8 cellular contexts compared by ENCODE assay signal in the genomic region with DNA sequence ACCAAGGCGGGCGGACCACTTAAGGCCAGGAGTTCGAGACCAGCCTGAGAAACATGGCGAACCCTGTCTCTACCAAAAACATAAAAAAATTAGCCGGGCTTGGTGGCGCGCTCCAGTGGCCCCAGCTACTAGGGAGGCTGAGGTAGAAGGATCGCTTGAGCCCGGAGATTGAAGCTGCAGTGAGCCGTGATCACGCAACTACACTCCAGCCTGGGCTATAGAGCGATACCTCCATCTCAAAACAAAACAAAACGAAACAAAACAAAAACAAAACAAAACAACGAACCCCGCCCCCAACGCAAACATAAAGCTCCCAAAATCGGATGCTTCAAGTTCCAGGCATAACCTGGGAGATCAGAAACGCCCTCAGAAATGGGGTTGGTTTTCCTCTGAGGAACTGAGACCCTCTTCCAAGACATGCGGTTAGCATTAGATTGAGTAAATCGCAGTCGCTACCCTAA. TPM values are rescaled to one million over a fixed set of nuclear protein-coding genes. Genes with fewer than 3 reads are reported as not detected.
DNase-seq lines count a peak whose midpoint lies in the region; ATAC-seq and TF ChIP-seq lines count a peak whose summit lies in the region.

No MANE protein-coding gene starts in this region.

- H3K27ac ChIP-seq in left ventricle myocardium inferior (replicated peaks) (peak overlapping the region; percentile 87), mesendoderm (ENCODE audit: low read depth, low read length) (peak overlapping the region; percentile 54), urinary bladder (ENCODE audit: low read depth) (peak overlapping the region; percentile 86)

- DNase-seq in left ventricle myocardium inferior (no peak), Right ventricle myocardium superior (no peak), MCF 10A (ENCODE audit: unreplicated experiment) (no peak), mesendoderm (no peak), GM13977 (ENCODE audit: low spot score) (no peak), MV-4-11 (lab: John Stamatoyannopoulos, UW) (no peak)

- peaks cover 3% of the 10 kb centered on the region for H3K79me1 ChIP-seq in mesendoderm (ENCODE audit: low read length)

- peak overlapping the region; percentile 56 for H3K18ac ChIP-seq in mesendoderm (ENCODE audit: low read length)

- H3K9me3 ChIP-seq in left ventricle myocardium inferior (replicated peaks), result no peaks in the 10 kb centered on the region

- CTCF ChIA-PET in MCF 10A (lab: Yijun Ruan, JAX), result interaction anchor here (0.8 to 2.3 kb wide), 6 partner anchors 10 to 102 kb away, joined by 3 to 24 read pairs (median 6); no protein-coding TSS in a partner anchor

- peak overlapping the region; percentile 65 for H3K4ac ChIP-seq in mesendoderm (ENCODE audit: low read depth, low read length)

- peak overlapping the region; percentile 85 for H4K5ac ChIP-seq in mesendoderm (ENCODE audit: low read length)

- no peaks in the 10 kb centered on the region for H3K27me3 Mint-ChIP-seq in MCF 10A (ENCODE audit: insufficient read depth, unreplicated experiment)

- no peak overlapping the region for H2BK15ac ChIP-seq in mesendoderm (replicated peaks; ENCODE audit: low read depth)

- H3K27ac Mint-ChIP-seq in MCF 10A (ENCODE audit: low read depth, unreplicated experiment), result peak overlapping the region; percentile 99

- intact Hi-C loops in left ventricle myocardium inferior (cut with micrococcal nuclease) (no loop called here), Right ventricle myocardium superior (cut with DNase I) (loop anchor here (5.0 kb wide), 1 partner anchor 44 kb away; no protein-coding TSS in a partner anchor), MCF 10A (cut with micrococcal nuclease) (loop anchor here (2.0 kb wide), 1 partner anchor 32 kb away; the partner anchor contains the start of gene ANAPC15)

- no peak overlapping the region for H4K8ac ChIP-seq in mesendoderm (ENCODE audit: low read depth, low read length)

- BruUV-seq in MCF 10A (replicated peaks; lab: Mats Ljungman, UMichigan), result TSS peak; percentile 55

- ATAC-seq in Right ventricle myocardium superior (ENCODE audit: poor library complexity) (no peak), HG03039 (IDR thresholded peaks at IDR 0.05; ENCODE audit: unreplicated experiment) (no peak)

- H3K36me3 Mint-ChIP-seq in MCF 10A (ENCODE audit: insufficient read depth, unreplicated experiment), result peaks cover 6% of the 10 kb centered on the region

- H3K4me2 ChIP-seq in mesendoderm (ENCODE audit: low read length), result peak overlapping the region; percentile 80

- H3K4me1 Mint-ChIP-seq in MCF 10A (ENCODE audit: insufficient read depth, unreplicated experiment), result peaks cover 44% of the 10 kb centered on the region

- peak overlapping the region; percentile 94 for H3K56ac ChIP-seq in mesendoderm (ENCODE audit: low read length)

- H3K27me3 ChIP-seq in left ventricle myocardium inferior (ENCODE audit: low read depth) (no peaks in the 10 kb centered on the region), mesendoderm (ENCODE audit: insufficient read depth, low read length, poor library complexity) (no peaks in the 10 kb centered on the region)

- no peak overlapping the region for H3K23ac ChIP-seq in mesendoderm (ENCODE audit: low read length)

- 100% methylated on average over 2 of the region's 21 CpGs for WGBS in mesendoderm (ENCODE audit: extremely low coverage, insufficient coverage, low lambda C conversion rate)
- 66% methylated on average over 21 of the region's 21 CpGs for WGBS in urinary bladder

- H3K36me3 ChIP-seq in left ventricle myocardium inferior (peaks cover 2% of the 10 kb centered on the region), mesendoderm (ENCODE audit: control insufficient read depth, insufficient read depth, low read length) (no peaks in the 10 kb centered on the region), urinary bladder (ENCODE audit: insufficient read depth) (no peaks in the 10 kb centered on the region)

- TF ChIP-seq CTCF in left ventricle myocardium inferior (IDR thresholded peaks at IDR 0.05; ENCODE audit: borderline replicate concordance) (no peak), MCF 10A (IDR thresholded peaks at IDR 0.05; ENCODE audit: unreplicated experiment) (no peak), GM13977 (IDR thresholded peaks at IDR 0.05; ENCODE audit: extremely low read depth, insufficient read depth, missing control alignments) (no peak)

- peak overlapping the region; percentile 79 for H3K4me3 ChIP-seq in left ventricle myocardium inferior
- H3K4me3 ChIP-seq in mesendoderm (ENCODE audit: low read length), result peak overlapping the region; percentile 64
- H3K4me3 ChIP-seq in urinary bladder (ENCODE audit: low read depth, low read length), result peak overlapping the region; percentile 34

- POLR2A ChIA-PET in MCF 10A (lab: Yijun Ruan, JAX), result interaction anchor here (0.7 to 2.0 kb wide), 9 partner anchors 9 to 55 kb away, joined by 3 to 13 read pairs (median 6); partner anchors contain the start of genes ANAPC15 and LAMTOR1

- H2BK120ac ChIP-seq in mesendoderm (ENCODE audit: low read depth, low read length), result peak overlapping the region; percentile 48

- H3K4me1 ChIP-seq in left ventricle myocardium inferior (peaks cover 22% of the 10 kb centered on the region), mesendoderm (ENCODE audit: control insufficient read depth, low read depth, low read length) (no peaks in the 10 kb centered on the region), urinary bladder (ENCODE audit: insufficient read depth) (peaks cover 2% of the 10 kb centered on the region)

- H2BK5ac ChIP-seq in mesendoderm (ENCODE audit: low read length), result no peak overlapping the region

- peak overlapping the region; percentile 99 for H3K4me3 Mint-ChIP-seq in MCF 10A (ENCODE audit: unreplicated experiment)

- H2AK5ac ChIP-seq in mesendoderm (ENCODE audit: low read length), result no peak overlapping the region

- in situ Hi-C loops in GM13977 (cut with MboI; ENCODE audit: low pct_unique_long_range_greater_than_20kb, low sequenced_read_pairs, unreplicated experiment), result no loop called here

- no peaks in the 10 kb centered on the region for H3K9me3 Mint-ChIP-seq in MCF 10A (ENCODE audit: unreplicated experiment)

- peaks cover 24% of the 10 kb centered on the region for H3K79me2 ChIP-seq in mesendoderm (ENCODE audit: control insufficient read depth, insufficient read depth, low read length)

- peak overlapping the region; percentile 84 for H3K9ac ChIP-seq in mesendoderm (ENCODE audit: low read length)

RNA-seq across cellular contexts. Expression of gene LRRC51, which starts 0.6 kb away (rescaled TPM):
- total RNA-seq in left ventricle myocardium inferior (3.5 TPM), Right ventricle myocardium superior (6.4 TPM), MCF 10A (2022) (9.3 and 9.5 TPM in 2 replicates), urinary bladder (5.0 TPM)
- 3.7 TPM for polyA plus RNA-seq in mesendoderm (2013, experiment 1 of 2)
- polyA plus RNA-seq in mesendoderm (2013, experiment 2 of 2), result 4.3 TPM
- 8.3 TPM for polyA plus RNA-seq in urinary bladder

RNA-seq across cellular contexts. Expression of gene NUMA1, which starts 0.9 kb away (rescaled TPM):
- total RNA-seq in left ventricle myocardium inferior (82.5 TPM), Right ventricle myocardium superior (75.0 TPM), MCF 10A (2022) (109 and 113 TPM in 2 replicates), urinary bladder (193 TPM)
- polyA plus RNA-seq in mesendoderm (2013, experiment 1 of 2), result 39.0 TPM
- 37.3 TPM for polyA plus RNA-seq in mesendoderm (2013, experiment 2 of 2)
- 219 TPM for polyA plus RNA-seq in urinary bladder

RNA-seq across cellular contexts. Expression of gene LAMTOR1, which starts 21.9 kb away (rescaled TPM):
- total RNA-seq in left ventricle myocardium inferior (82.0 TPM), Right ventricle myocardium superior (72.8 TPM), MCF 10A (2022) (76.9 and 82.4 TPM in 2 replicates), urinary bladder (32.4 TPM)
- polyA plus RNA-seq in mesendoderm (2013, experiment 1 of 2), result 88.6 TPM
- polyA plus RNA-seq in mesendoderm (2013, experiment 2 of 2), result 91.0 TPM
- polyA plus RNA-seq in urinary bladder, result 147 TPM

RNA-seq across cellular contexts. Expression of gene TOMT, which starts 24.5 kb away (rescaled TPM):
- total RNA-seq in left ventricle myocardium inferior, result not detected
- not detected for total RNA-seq in Right ventricle myocardium superior
- not detected in 2 replicates for total RNA-seq in MCF 10A (2022)
- polyA plus RNA-seq in mesendoderm (2013, experiment 1 of 2), result not detected
- not detected for polyA plus RNA-seq in mesendoderm (2013, experiment 2 of 2)
- not detected for total RNA-seq in urinary bladder
- not detected for polyA plus RNA-seq in urinary bladder

RNA-seq across cellular contexts. Expression of gene ANAPC15, which starts 31.3 kb away (rescaled TPM):
- 43.9 TPM for total RNA-seq in left ventricle myocardium inferior
- 43.5 TPM for total RNA-seq in Right ventricle myocardium superior
- total RNA-seq in MCF 10A (2022), result 52.2 and 63.6 TPM in 2 replicates
- polyA plus RNA-seq in mesendoderm (2013, experiment 1 of 2), result 96.5 TPM
- polyA plus RNA-seq in mesendoderm (2013, experiment 2 of 2), result 94.0 TPM
- 7.7 TPM for total RNA-seq in urinary bladder
- polyA plus RNA-seq in urinary bladder, result 54.9 TPM
